Comparison of ENCODE assay signal across 1 cellular context in genomic region chr6:52284460-52285173, GRCh38.
A peak's percentile ranks its signal among the peaks of the same experiment; 100 is the strongest.
TF ChIP-seq lines count a peak whose summit lies in the region.

Gene MCM3, minus strand, starts transcription at chr6:52284742. Its CDS starts 68 bp downstream, at chr6:52284674.

TF ChIP-seq in GM12878, 131 proteins besides CTCF, POLR2A, EP300 and RAD21 (continued from another document and continues in another):
- no peak for TF ChIP-seq BCLAF1 (IDR thresholded peaks at IDR 0.05)
- TF ChIP-seq SPI1 (IDR thresholded peaks at IDR 0.05; ENCODE audit: borderline replicate concordance, insufficient read depth, low read depth, low read length): peak; percentile 50
- TF ChIP-seq LARP7 (IDR thresholded peaks at IDR 0.05): peak; percentile 92
- TF ChIP-seq CEBPZ (IDR thresholded peaks at IDR 0.05; ENCODE audit: low read depth, low read length): peak; percentile 78
- TF ChIP-seq SIX5 (IDR thresholded peaks at IDR 0.05; ENCODE audit: low read depth, low read length, severe bottlenecking): peak; percentile 79
- no peak for TF ChIP-seq CEBPB (IDR thresholded peaks at IDR 0.05; ENCODE audit: borderline replicate concordance in 1 of 2, low read depth in 2 of 2, low read length in 2 of 2)
- no peak for TF ChIP-seq MYC (IDR thresholded peaks at IDR 0.05; ENCODE audit: insufficient read depth, insufficient read length, insufficient replicate concordance, low read length, severe bottlenecking)
- TF ChIP-seq SMAD5 (IDR thresholded peaks at IDR 0.05; ENCODE audit: low read depth): no peak; the same call in 1 of the 2 replicates
- no peak for TF ChIP-seq YBX1 (IDR thresholded peaks at IDR 0.05)
- TF ChIP-seq ZNF622 (IDR thresholded peaks at IDR 0.05): no peak
- no peak for TF ChIP-seq SMC3 (IDR thresholded peaks at IDR 0.05; ENCODE audit: borderline replicate concordance, low read length)
- peak; percentile 43; the same call in 1 of the 2 replicates for TF ChIP-seq EED (IDR thresholded peaks at IDR 0.05; ENCODE audit: low read depth)
- TF ChIP-seq NKRF (conservative IDR thresholded peaks at IDR 0.05): peak; percentile 98
- no peak for TF ChIP-seq CBX3 (IDR thresholded peaks at IDR 0.05; ENCODE audit: borderline replicate concordance, low read depth)
- 0 out of 2 replicates have a peak, but pooled peaks have one; percentile 17 for TF ChIP-seq YY1 (IDR thresholded peaks at IDR 0.05; ENCODE audit: low read depth, low read length)
- TF ChIP-seq CREM (IDR thresholded peaks at IDR 0.05; ENCODE audit: low read depth): peak; percentile 84
- peak; percentile 44 for TF ChIP-seq RUNX3 (IDR thresholded peaks at IDR 0.05; ENCODE audit: low read length)
- peak; percentile 67 for TF ChIP-seq FOS (IDR thresholded peaks at IDR 0.05; ENCODE audit: borderline replicate concordance, extremely low read depth, insufficient read length)
- TF ChIP-seq FOXK2 (IDR thresholded peaks at IDR 0.05): no peak
- TF ChIP-seq NBN (IDR thresholded peaks at IDR 0.05): no peak
- peak; percentile 90 for TF ChIP-seq GABPA (IDR thresholded peaks at IDR 0.05; ENCODE audit: low read depth)
- TF ChIP-seq CUX1 (IDR thresholded peaks at IDR 0.05; ENCODE audit: insufficient replicate concordance, low read depth, low read length): no peak
- peak; percentile 74 for TF ChIP-seq TAF1 (IDR thresholded peaks at IDR 0.05; ENCODE audit: borderline replicate concordance, low read depth, low read length)
- TF ChIP-seq MXI1 (IDR thresholded peaks at IDR 0.05; ENCODE audit: low read depth, low read length): peak; percentile 92
- peak; percentile 99 for TF ChIP-seq RB1 (IDR thresholded peaks at IDR 0.05; ENCODE audit: borderline replicate concordance)
- TF ChIP-seq ATF3 (IDR thresholded peaks at IDR 0.05; ENCODE audit: borderline replicate concordance, extremely low read depth, low read depth, low read length): no peak
- TF ChIP-seq HSF1 (IDR thresholded peaks at IDR 0.05; ENCODE audit: low read depth, low read length): no peak
- TF ChIP-seq IRF5 (IDR thresholded peaks at IDR 0.05; ENCODE audit: borderline replicate concordance): no peak
- no peak for TF ChIP-seq BCL3 (IDR thresholded peaks at IDR 0.05; ENCODE audit: borderline replicate concordance, insufficient read depth, low read depth, low read length, poor library complexity, severe bottlenecking)
- TF ChIP-seq ASH2L (IDR thresholded peaks at IDR 0.05; ENCODE audit: borderline replicate concordance, low read depth): peak; percentile 91; the same call in 1 of the 2 replicates
- 0 out of 2 replicates have a peak, but pooled peaks have one; percentile 59 for TF ChIP-seq SMARCA5 (IDR thresholded peaks at IDR 0.05)
- TF ChIP-seq HCFC1 (IDR thresholded peaks at IDR 0.05; ENCODE audit: low read length): peak; percentile 91
- TF ChIP-seq SIN3A (IDR thresholded peaks at IDR 0.05; ENCODE audit: low read depth, low read length): peak; percentile 75; the same call in 1 of the 2 replicates
- no peak for TF ChIP-seq ZBTB11 (CRISPR knock-in tag; IDR thresholded peaks at IDR 0.05)
- TF ChIP-seq NFXL1 (IDR thresholded peaks at IDR 0.05; ENCODE audit: borderline replicate concordance): no peak
- peak; percentile 48 for TF ChIP-seq FOXM1 (IDR thresholded peaks at IDR 0.05; ENCODE audit: low read depth, low read length)
- no peak for TF ChIP-seq ZSCAN29 (IDR thresholded peaks at IDR 0.05)
